8 cellular contexts compared by ENCODE assay signal in genomic region chr5:158174918-158175663, GRCh38.
DNase-seq lines count a peak whose midpoint lies in the region; ATAC-seq and TF ChIP-seq lines count a peak whose summit lies in the region.

No MANE protein-coding gene starts in this region.

- H3K36me3 Mint-ChIP-seq in activated naive CD4-positive, alpha-beta T cell treated with anti-CD3 and anti-CD28 coated beads, Interleukin-2, amount 50 U/mL, for 72 hours, result no peaks in the 10 kb centered on the region

- H3K27ac ChIP-seq in RWPE1, result no peak overlapping the region

- no peaks in the 10 kb centered on the region for H3K9me3 Mint-ChIP-seq in activated naive CD4-positive, alpha-beta T cell treated with anti-CD3 and anti-CD28 coated beads, Interleukin-2, amount 50 U/mL, for 72 hours

- POLR2A ChIA-PET in RWPE1 (lab: Yijun Ruan, JAX; ENCODE audit: low non-redundant PET), result interaction anchor here (0.7 kb wide), 1 partner anchor 219 kb away, joined by 8 read pairs; no protein-coding TSS in a partner anchor

- H3K27ac Mint-ChIP-seq in activated naive CD4-positive, alpha-beta T cell treated with anti-CD3 and anti-CD28 coated beads, Interleukin-2, amount 50 U/mL, for 72 hours, result no peak overlapping the region

- intact Hi-C loops in Right ventricle myocardium superior (cut with DNase I), result loop anchor here (5.0 kb wide), 2 partner anchors 517 to 932 kb away; no protein-coding TSS in a partner anchor
- intact Hi-C loops in posterior cingulate gyrus (cut with DNase I), result loop anchor here (1.0 to 10.0 kb wide), 2 partner anchors 520 to 932 kb away; no protein-coding TSS in a partner anchor

- peak; percentile 48 to 63 for ATAC-seq in activated naive CD4-positive, alpha-beta T cell treated with anti-CD3 and anti-CD28 coated beads, Interleukin-2, amount 50 U/mL, for 72 hours
- peak; percentile 94 for ATAC-seq in Right ventricle myocardium superior (ENCODE audit: poor library complexity)
- no peak for ATAC-seq in HG02981 (IDR thresholded peaks at IDR 0.05; ENCODE audit: unreplicated experiment)

- DNase-seq in NCI-H2081 (lab: John Stamatoyannopoulos, UW) (peak; percentile 52 to 55), NCI-H2081 treated with DMSO at 0.1 percent for 48 hours (lab: John Stamatoyannopoulos, UW) (no peak), HuH-7 (ENCODE audit: low spot score) (peak; percentile 64), RWPE1 (ENCODE audit: low spot score) (peak; percentile 79), Right ventricle myocardium superior (peak; percentile 68), posterior cingulate gyrus (peak in 8 of 10 donors; percentile 32 to 93 (median 70))
- DNase-seq in activated naive CD4-positive, alpha-beta T cell treated with anti-CD3 and anti-CD28 coated beads, Interleukin-2, amount 50 U/mL, for 72 hours (ENCODE audit: low spot score in 2 of 2), result peak in 1 of 2 donors; percentile 54

- peak; percentile 73 for TF ChIP-seq CTCF in RWPE1 (conservative IDR thresholded peaks at IDR 0.05; ENCODE audit: low read depth)

- CTCF ChIA-PET in RWPE1 (lab: Yijun Ruan, JAX), result interaction anchor here (0.5 to 1.6 kb wide), 17 partner anchors 41 to 957 kb away, joined by 3 to 26 read pairs (median 3); no protein-coding TSS in a partner anchor
